Comparison of ENCODE assay signal across 8 cellular contexts in the genomic region with DNA sequence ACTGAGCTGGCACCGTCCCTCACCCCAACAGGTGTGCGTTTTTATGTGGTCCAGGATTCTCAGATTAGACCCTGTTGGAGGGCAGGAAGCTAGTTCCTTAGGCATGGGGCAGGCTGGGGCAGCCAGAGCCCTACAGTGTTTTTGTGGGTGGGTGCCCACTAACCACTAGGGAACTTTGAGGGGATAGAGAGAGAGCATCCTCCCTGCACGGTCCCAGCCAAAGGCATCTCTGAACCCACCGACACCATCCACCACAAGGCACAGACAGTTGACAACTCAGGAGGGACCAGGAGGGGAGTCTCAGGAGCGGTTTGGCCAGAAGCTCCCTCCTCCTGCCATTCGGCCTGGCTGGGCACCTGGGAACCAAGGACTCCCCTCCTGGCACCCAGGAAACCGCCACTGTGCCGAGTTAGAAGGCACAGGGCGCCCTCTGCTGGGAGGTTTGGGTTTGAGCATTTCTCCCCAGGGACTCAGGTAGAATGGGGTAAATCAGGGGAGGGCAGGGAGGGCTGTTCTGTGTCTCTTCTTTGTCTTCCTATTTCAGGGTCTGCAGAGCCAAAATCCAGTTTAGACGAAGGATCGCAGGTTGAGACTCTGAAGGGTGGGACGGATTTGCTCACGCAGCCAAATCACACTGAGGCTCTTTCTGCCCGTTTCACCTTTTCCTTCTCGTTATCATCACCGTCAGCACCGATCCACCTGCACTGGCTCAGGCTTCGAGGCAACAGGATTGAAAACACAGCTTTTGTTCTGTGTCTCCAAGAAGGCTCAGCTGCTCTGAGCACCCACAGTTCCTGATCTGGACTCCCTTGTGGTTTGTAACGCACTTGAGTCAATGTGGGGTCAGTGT.
DNase-seq lines count a peak whose midpoint lies in the region; ATAC-seq and TF ChIP-seq lines count a peak whose summit lies in the region.
"Had no signal": no experiment of that assay in that cellular context is flagged by ENCODE, and none has a peak within 500 bp of the region (broad histone marks: within the 10 kb centered on the region; RNA-seq: fewer than 3 reads in every experiment).

No MANE protein-coding gene starts in this region.

- TF ChIP-seq CTCF in GM12873 (IDR thresholded peaks at IDR 0.05; ENCODE audit: insufficient read depth, low read depth, low read length, missing control alignments) (peak; percentile 80), tibial artery (IDR thresholded peaks at IDR 0.05) (peak; percentile 75 to 77)

- ATAC-seq in GM18867 (IDR thresholded peaks at IDR 0.05; ENCODE audit: unreplicated experiment) = no peak

- H3K4me3 Mint-ChIP-seq in activated CD4-positive, alpha-beta T cell treated with anti-CD3 and anti-CD28 coated beads, Interleukin-2, amount 10 ng/mL, durations not matched to agents 24 days and 14 days = no peak overlapping the region

- no peak overlapping the region for H3K4me3 ChIP-seq in tibial artery
- H3K4me3 ChIP-seq: suprapubic skin had no signal

- H3K9me3 ChIP-seq in tibial artery = no peaks in the 10 kb centered on the region
- H3K9me3 ChIP-seq: suprapubic skin had no signal

- no peak overlapping the region for H3K27ac Mint-ChIP-seq in activated CD4-positive, alpha-beta T cell treated with anti-CD3 and anti-CD28 coated beads, Interleukin-2, amount 10 ng/mL, durations not matched to agents 24 days and 14 days

- intact Hi-C loops in activated CD4-positive, alpha-beta T cell treated with anti-CD3 and anti-CD28 coated beads, Interleukin-2, amount 10 ng/mL, durations not matched to agents 24 days and 14 days (cut with micrococcal nuclease) = loop anchor here (1.0 kb wide), 2 partner anchors 73 to 202 kb away; no protein-coding TSS in a partner anchor
- intact Hi-C loops in tibial artery (cut with DNase I; ENCODE audit: low total_unique reads) = loop anchor here (2.0 kb wide), 1 partner anchor 72 kb away; no protein-coding TSS in a partner anchor

- H3K36me3 ChIP-seq in tibial artery = no peaks in the 10 kb centered on the region
- H3K36me3 ChIP-seq: suprapubic skin had no signal

- H3K27me3 Mint-ChIP-seq in activated CD4-positive, alpha-beta T cell treated with anti-CD3 and anti-CD28 coated beads, Interleukin-2, amount 10 ng/mL, durations not matched to agents 24 days and 14 days = peaks cover 6% of the 10 kb centered on the region

- H3K27ac ChIP-seq in tibial artery = peak overlapping the region; percentile 71 to 85
- H3K27ac ChIP-seq: suprapubic skin had no signal

- peak; percentile 35 for DNase-seq in NCI-H146 (lab: John Stamatoyannopoulos, UW)
- peak; percentile 87 for DNase-seq in activated CD4-positive, alpha-beta T cell treated with anti-CD3 and anti-CD28 coated beads, Interleukin-2, amount 10 ng/mL, durations not matched to agents 24 days and 14 days
- peak; percentile 39 for DNase-seq in dermis blood vessel endothelial cell
- peak; percentile 34 for DNase-seq in mucosa of gallbladder (ENCODE audit: low spot score)
- no peak for DNase-seq in tibial artery

- H3K9me3 Mint-ChIP-seq in activated CD4-positive, alpha-beta T cell treated with anti-CD3 and anti-CD28 coated beads, Interleukin-2, amount 10 ng/mL, durations not matched to agents 24 days and 14 days = no peaks in the 10 kb centered on the region

- H3K36me3 Mint-ChIP-seq in activated CD4-positive, alpha-beta T cell treated with anti-CD3 and anti-CD28 coated beads, Interleukin-2, amount 10 ng/mL, durations not matched to agents 24 days and 14 days (ENCODE audit: low read depth) = no peaks in the 10 kb centered on the region

- no peaks in the 10 kb centered on the region for H3K27me3 ChIP-seq in tibial artery

- H3K4me1 ChIP-seq in tibial artery = peaks cover 0 to 37% (median 23%) of the 10 kb centered on the region in 4 donors

- H3K4me1 Mint-ChIP-seq in activated CD4-positive, alpha-beta T cell treated with anti-CD3 and anti-CD28 coated beads, Interleukin-2, amount 10 ng/mL, durations not matched to agents 24 days and 14 days = no peaks in the 10 kb centered on the region

Comparison
In these comparisons a context has a peak if more than half of its experiments do, and no peak if none do; other contexts are left out.
1. DNase-seq: peak in NCI-H146 (single experiment), activated CD4-positive, alpha-beta T cell treated with anti-CD3 and anti-CD28 coated beads, Interleukin-2, amount 10 ng/mL, durations not matched to agents 24 days and 14 days (single experiment), dermis blood vessel endothelial cell (single experiment) and mucosa of gallbladder (single experiment); none in tibial artery (0 of 2).